In genomic region chr1:55670331-55671082, GRCh38 we compare ENCODE assay signal across 14 cellular contexts.
DNase-seq lines count a peak whose midpoint lies in the region; ATAC-seq and TF ChIP-seq lines count a peak whose summit lies in the region.
"Had no signal": no experiment of that assay in that cellular context is flagged by ENCODE, and none has a peak within 500 bp of the region (broad histone marks: within the 10 kb centered on the region; RNA-seq: fewer than 3 reads in every experiment).

No MANE protein-coding gene starts in this region.

- no peaks in the 10 kb centered on the region for H3K9me3 ChIP-seq in GM23248 (ENCODE audit: low read depth)
- H3K9me3 ChIP-seq: Caco-2, psoas muscle had no signal

- no peak for TF ChIP-seq CTCF in coronary artery (IDR thresholded peaks at IDR 0.05)

- peak overlapping the region; percentile 46; the same call in 1 of the 2 replicates for H3K27ac ChIP-seq in GM23248
- peak overlapping the region; percentile 65 to 79 for H3K27ac ChIP-seq in coronary artery
- H3K27ac ChIP-seq: psoas muscle, SK-N-MC had no signal

- no peaks in the 10 kb centered on the region for H3K9me2 ChIP-seq in GM23248 (ENCODE audit: insufficient read depth)

- H3K79me2 ChIP-seq in GM23248 (ENCODE audit: insufficient read depth), result no peaks in the 10 kb centered on the region

- H3K27me3 ChIP-seq in GM23248 (replicated peaks; ENCODE audit: insufficient read depth), result no peaks in the 10 kb centered on the region

- peaks cover 7% of the 10 kb centered on the region; the same call in 1 of the 2 replicates for H3F3A ChIP-seq in GM23248 (ENCODE audit: insufficient read depth)

- no peaks in the 10 kb centered on the region for H4K20me1 ChIP-seq in GM23248 (ENCODE audit: insufficient read depth)

- H3K36me3 ChIP-seq in GM23248 (ENCODE audit: low read depth), result no peaks in the 10 kb centered on the region

- peak overlapping the region; percentile 34 for H3K4me3 ChIP-seq in GM23248
- no peak overlapping the region for H3K4me3 ChIP-seq in coronary artery
- H3K4me3 ChIP-seq: psoas muscle, SK-N-MC had no signal

- H3K9ac ChIP-seq in GM23248, result peak overlapping the region; percentile 14; the same call in 1 of the 2 replicates

- H3K4me1 ChIP-seq in GM23248 (ENCODE audit: insufficient read depth), result peaks cover 28% of the 10 kb centered on the region
- H3K4me1 ChIP-seq: Caco-2 had no signal

- H2AFZ ChIP-seq in GM23248, result peak overlapping the region; percentile 87

- 13 to 14% methylated on average over 5 of the region's 5 CpGs for WGBS in GM23248 (ENCODE audit: low coverage in 1 of 2, low lambda C conversion rate in 2 of 2, missing lambda C conversion rate in 2 of 2), 2 experiments

- DNase-seq in GM23248 (peak; percentile 42), coronary artery (ENCODE audit: low spot score) (no peak), medulla oblongata (ENCODE audit: extremely low spot score) (peak; percentile 57), superior temporal gyrus (ENCODE audit: extremely low spot score) (peak; percentile 59), GM19240 (ENCODE audit: insufficient read length, low spot score) (no peak), left colon (no peak)
- no peak for DNase-seq in stimulated activated naive CD4-positive, alpha-beta T cell treated with Interleukin-2 at 50 U/mL for 16 hours (lab: John Stamatoyannopoulos, UW)
- DNase-seq: activated naive CD4-positive, alpha-beta T cell treated with Interleukin-2 at 50 U/mL for 16 hours; Caco-2; NCI-H1105 treated with DMSO at 0.1 percent for 48 hours; psoas muscle; stimulated activated naive CD4-positive, alpha-beta T cell had no signal

- no peak for ATAC-seq in activated CD4-positive, CD25-positive, alpha-beta regulatory T cell treated with anti-CD3 and anti-CD28 coated beads, Interleukin-2, amount 50 U/mL, for 24 hours
- no peak for ATAC-seq in left colon

- in situ Hi-C loops in GM23248 (cut with MboI), result no loop called here

- intact Hi-C loops in left colon (cut with DNase I, micrococcal nuclease), result no loop called here

- H3K4me2 ChIP-seq in GM23248 (ENCODE audit: unreplicated experiment), result peak overlapping the region; percentile 33

Comparison
In these comparisons a context has a peak if more than half of its experiments do, and no peak if none do; other contexts are left out.
1. DNase-seq: peak in GM23248 (single experiment), medulla oblongata (single experiment) and superior temporal gyrus (single experiment); none in coronary artery (single experiment), GM19240 (single experiment), stimulated activated naive CD4-positive, alpha-beta T cell treated with Interleukin-2 at 50 U/mL for 16 hours (single experiment) and left colon (0 of 2).